In genomic region chr22:19231986-19232385, GRCh38 we compare ENCODE assay signal across 29 cellular contexts.
"Had no signal": no experiment of that assay in that cellular context is flagged by ENCODE, and none has a peak within 500 bp of the region (broad histone marks: within the 10 kb centered on the region; RNA-seq: fewer than 3 reads in every experiment).

No MANE protein-coding gene starts in this region.

- H3K4me3 ChIP-seq: adrenal gland, body of pancreas, esophagus squamous epithelium, gastroesophageal sphincter, heart right ventricle, hepatocyte had no signal

- H3K4me1 ChIP-seq: adrenal gland, body of pancreas, esophagus squamous epithelium, gastroesophageal sphincter had no signal

- H3K27me3 ChIP-seq: adrenal gland, body of pancreas, esophagus squamous epithelium, gastroesophageal sphincter, heart right ventricle, hepatocyte had no signal

- H3K9me3 ChIP-seq: adrenal gland, body of pancreas, esophagus squamous epithelium, gastroesophageal sphincter, heart right ventricle had no signal

- ATAC-seq: activated CD4-positive, alpha-beta T cell treated with anti-CD3 and anti-CD28 coated beads for 36 hours; activated CD8-positive, alpha-beta memory T cell treated with anti-CD3 and anti-CD28 coated beads, Interleukin-2, amount 10 ng/mL, durations not matched to agents 7 days and 5 days; activated CD8-positive, alpha-beta T cell treated with anti-CD3 and anti-CD28 coated beads, Interleukin-2, amount 10 ng/mL, durations not matched to agents 7 days and 5 days; activated naive CD8-positive, alpha-beta T cell treated with anti-CD3 and anti-CD28 coated beads, Interleukin-2, amount 50 U/mL, for 24 hours; body of pancreas; gastroesophageal sphincter; heart right ventricle had no signal

- DNase-seq: activated CD4-positive, alpha-beta memory T cell treated with anti-CD3 and anti-CD28 coated beads for 36 hours; activated CD4-positive, alpha-beta T cell treated with anti-CD3 and anti-CD28 coated beads for 36 hours; activated CD4-positive, alpha-beta T cell treated with anti-CD3 and anti-CD28 coated beads, Interleukin-2, amount 10 ng/mL, durations not matched to agents 24 days and 14 days; activated CD4-positive, CD25-positive, alpha-beta regulatory T cell; activated CD4-positive, CD25-positive, alpha-beta regulatory T cell treated with anti-CD3 and anti-CD28 coated beads, Interleukin-2, amount 50 U/mL, for 72 hours; activated CD8-positive, alpha-beta memory T cell treated with anti-CD3 and anti-CD28 coated beads, Interleukin-2, amount 10 ng/mL, durations not matched to agents 7 days and 5 days; activated CD8-positive, alpha-beta memory T cell treated with anti-CD3 and anti-CD28 coated beads, Interleukin-2, amount 50 U/mL, for 4 hours; activated CD8-positive, alpha-beta T cell treated with anti-CD3 and anti-CD28 coated beads, Interleukin-2, amount 10 ng/mL, durations not matched to agents 7 days and 5 days; activated effector memory CD4-positive, alpha-beta T cell treated with anti-CD3 and anti-CD28 coated beads, Interleukin-2, amount 50 U/mL, for 16 hours; activated naive CD4-positive, alpha-beta T cell treated with anti-CD3 and anti-CD28 coated beads for 36 hours; activated naive CD8-positive, alpha-beta T cell treated with anti-CD3 and anti-CD28 coated beads for 36 hours; activated naive CD8-positive, alpha-beta T cell treated with anti-CD3 and anti-CD28 coated beads, Interleukin-2, amount 50 U/mL, for 24 hours; activated T-cell treated with anti-CD3 and anti-CD28 coated beads, Interleukin-2, amount 50 U/mL, for 1 hour; activated T-cell treated with anti-CD3 and anti-CD28 coated beads, Interleukin-2, amount 50 U/mL, for 48 hours; adrenal gland; amygdala; aorta; body of pancreas; caudate nucleus; effector CD8-positive, alpha-beta T cell; esophagus squamous epithelium; foreskin melanocyte; heart right ventricle had no signal

- H3K4me2 ChIP-seq: hepatocyte had no signal

- H2AFZ ChIP-seq: hepatocyte had no signal

- H3K27ac ChIP-seq: adrenal gland, body of pancreas, epithelial cell of prostate, esophagus squamous epithelium, gastroesophageal sphincter, heart right ventricle, hepatocyte had no signal

- H3K79me2 ChIP-seq: hepatocyte had no signal

- FAIRE-seq: colon, endometrium, endothelial cell of umbilical vein had no signal
